Comparison of ENCODE assay signal across 8 cellular contexts in the genomic region with DNA sequence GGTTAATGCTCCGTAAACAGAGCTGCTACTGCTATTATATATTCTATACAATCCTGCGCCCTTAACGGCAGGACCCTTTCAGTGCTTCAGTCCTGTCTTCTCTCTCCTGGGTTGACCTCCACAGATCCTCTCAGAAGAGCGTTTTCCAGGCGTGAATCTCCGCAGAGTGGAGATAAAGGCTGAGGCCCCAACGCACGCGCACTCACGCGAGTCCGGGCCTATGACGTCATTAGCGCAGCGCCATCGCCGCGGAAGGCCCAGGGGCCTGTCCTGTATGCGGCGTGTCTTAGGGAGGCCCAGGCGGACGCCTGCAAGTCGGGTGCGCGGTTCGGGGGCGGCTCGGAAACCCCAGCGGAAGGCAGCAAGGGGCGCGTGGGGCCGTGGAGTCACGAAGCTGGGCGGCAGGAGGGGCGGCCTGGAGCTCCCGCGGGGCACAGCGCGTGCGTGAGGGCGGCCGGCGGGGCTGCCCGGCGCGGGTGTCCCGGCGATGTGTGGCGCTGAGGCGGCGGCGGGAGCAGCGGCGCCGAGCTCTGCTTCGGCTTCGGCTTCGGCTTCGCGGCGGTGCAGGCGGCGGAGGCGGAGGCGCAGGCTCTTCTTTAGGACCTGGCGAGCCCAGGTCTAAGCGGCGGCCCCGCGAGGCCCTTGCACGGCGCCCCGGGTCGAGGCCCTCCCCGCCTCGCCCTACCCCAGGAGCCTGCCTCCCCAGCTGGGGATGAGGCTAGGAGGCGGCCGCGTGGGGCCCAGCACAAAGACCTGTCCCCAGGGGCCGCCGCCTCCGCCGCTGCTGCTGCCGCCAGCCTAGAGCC. TPM values are rescaled to one million over a fixed set of nuclear protein-coding genes. Genes with fewer than 3 reads are reported as not detected.
DNase-seq lines count a peak whose midpoint lies in the region; ATAC-seq and TF ChIP-seq lines count a peak whose summit lies in the region.

A gene with protein sequence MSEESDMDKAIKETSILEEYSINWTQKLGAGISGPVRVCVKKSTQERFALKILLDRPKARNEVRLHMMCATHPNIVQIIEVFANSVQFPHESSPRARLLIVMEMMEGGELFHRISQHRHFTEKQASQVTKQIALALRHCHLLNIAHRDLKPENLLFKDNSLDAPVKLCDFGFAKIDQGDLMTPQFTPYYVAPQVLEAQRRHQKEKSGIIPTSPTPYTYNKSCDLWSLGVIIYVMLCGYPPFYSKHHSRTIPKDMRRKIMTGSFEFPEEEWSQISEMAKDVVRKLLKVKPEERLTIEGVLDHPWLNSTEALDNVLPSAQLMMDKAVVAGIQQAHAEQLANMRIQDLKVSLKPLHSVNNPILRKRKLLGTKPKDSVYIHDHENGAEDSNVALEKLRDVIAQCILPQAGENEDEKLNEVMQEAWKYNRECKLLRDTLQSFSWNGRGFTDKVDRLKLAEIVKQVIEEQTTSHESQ (plus strand): TSS at position 479 of the 806 bp plus-strand sequence. CDS start 506 bp downstream, outside the sequence.

- H3K27ac ChIP-seq in KOPT-K1 (ENCODE audit: low read depth, low read length, poor library complexity, severe bottlenecking) (peak within 1 kb of the TSS; percentile 85), Peyer's patch (peak within 1 kb of the TSS; percentile 93 to 99 (median 94)), esophagus muscularis mucosa (replicated peaks in 1 of 4) (peak within 1 kb of the TSS; percentile 93 to 97 (median 96)), muscle layer of duodenum (ENCODE audit: low read length) (peak within 1 kb of the TSS; percentile 95)

- DNase-seq in DMS79 treated with DMSO at 0.1 percent for 48 hours (lab: John Stamatoyannopoulos, UW) (peak; percentile 85), Peyer's patch (peak; percentile 91 to 97 (median 96)), esophagus muscularis mucosa (ENCODE audit: extremely low spot score) (peak; percentile 98)
- peak; percentile 99 for DNase-seq in activated T-cell treated with anti-CD3 and anti-CD28 coated beads, Interleukin-2, amount 50 U/mL, for 48 hours
- peak; percentile 97 for DNase-seq in stimulated activated CD8-positive, alpha-beta memory T cell treated with anti-CD3 and anti-CD28 coated beads, Interleukin-7, amount 100 ng/mL, for 24 hours (ENCODE audit: low read depth)

- H3K4me3 ChIP-seq in Peyer's patch (peak within 1 kb of the TSS; percentile 62 to 98 (median 92)), esophagus muscularis mucosa (peak within 1 kb of the TSS; percentile 95 to 100 (median 97)), muscle layer of duodenum (ENCODE audit: low read depth in 1 of 2, low read length in 2 of 2) (peak within 1 kb of the TSS; percentile 94 to 99)

- H3K4me1 ChIP-seq in Peyer's patch (peaks cover 0 to 38% (median 8%) of the 10 kb centered on the region in 4 donors), esophagus muscularis mucosa (peaks cover 30 to 61% (median 52%) of the 10 kb centered on the region in 4 donors), muscle layer of duodenum (ENCODE audit: control insufficient read depth in 1 of 2, insufficient read depth in 2 of 2, low read length in 2 of 2) (peaks cover 5 to 47% of the 10 kb centered on the region in 2 donors)

- H3K9me3 ChIP-seq in KOPT-K1 (ENCODE audit: insufficient read depth, low read length, poor library complexity, severe bottlenecking) (no peaks in the 10 kb centered on the region), Peyer's patch (no peaks in the 10 kb centered on the region), esophagus muscularis mucosa (no peaks in the 10 kb centered on the region), muscle layer of duodenum (ENCODE audit: control insufficient read depth in 1 of 2, low read length in 2 of 2) (no peaks in the 10 kb centered on the region)

- TF ChIP-seq EP300 in esophagus muscularis mucosa (IDR thresholded peaks at IDR 0.05): no peak

- ATAC-seq in GM21786 (IDR thresholded peaks at IDR 0.05; ENCODE audit: unreplicated experiment): peak; percentile 83

- TF ChIP-seq POLR2A in Peyer's patch (IDR thresholded peaks at IDR 0.05): peak; percentile 75 to 83
- TF ChIP-seq POLR2A in esophagus muscularis mucosa (IDR thresholded peaks at IDR 0.05; ENCODE audit: low read depth): peak; percentile 56

- TF ChIP-seq CTCF in Peyer's patch (IDR thresholded peaks at IDR 0.05) (peak in 3 of 6 experiments; percentile 5 to 28 (median 12)), esophagus muscularis mucosa (IDR thresholded peaks at IDR 0.05) (peak in 1 of 3 experiments; percentile 36)

- no peaks in the 10 kb centered on the region for H3K27me3 ChIP-seq in Peyer's patch
- H3K27me3 ChIP-seq in esophagus muscularis mucosa: no peaks in the 10 kb centered on the region
- no peaks in the 10 kb centered on the region for H3K27me3 ChIP-seq in muscle layer of duodenum (ENCODE audit: low read depth, low read length)

- H3K36me3 ChIP-seq in KOPT-K1 (ENCODE audit: insufficient read depth, low read length): peaks cover 53% of the 10 kb centered on the region
- H3K36me3 ChIP-seq in Peyer's patch: peaks cover 0 to 7% (median 0%) of the 10 kb centered on the region in 3 donors
- H3K36me3 ChIP-seq in esophagus muscularis mucosa: peaks cover 0 to 24% (median 13%) of the 10 kb centered on the region in 4 donors
- peaks cover 3 to 11% of the 10 kb centered on the region in 2 donors for H3K36me3 ChIP-seq in muscle layer of duodenum (ENCODE audit: control insufficient read depth in 1 of 2, insufficient read depth in 2 of 2, low read length in 2 of 2)

- WGBS in esophagus muscularis mucosa: 0% methylated on average over 48 of the region's 84 CpGs

- intact Hi-C loops in esophagus muscularis mucosa (cut with DNase I): no loop called here

RNA-seq across cellular contexts. Expression of the gene that starts here (rescaled TPM):
- total RNA-seq in Peyer's patch (100 to 1,000 TPM in 2 of 4 donors, 10 to 100 TPM in 2; 79.3 to 122 (median 102) TPM), esophagus muscularis mucosa (10 to 100 TPM; 30.3 to 43.7 (median 34.1) TPM)

Comparison
In these comparisons a context has a peak if more than half of its experiments do, and no peak if none do; other contexts are left out.
1. Peak in every context shown above with its lines: DNase-seq, ATAC-seq, H3K4me3 ChIP-seq and H3K27ac ChIP-seq.